ENCODE assay signal across 9 cellular contexts in the genomic region with DNA sequence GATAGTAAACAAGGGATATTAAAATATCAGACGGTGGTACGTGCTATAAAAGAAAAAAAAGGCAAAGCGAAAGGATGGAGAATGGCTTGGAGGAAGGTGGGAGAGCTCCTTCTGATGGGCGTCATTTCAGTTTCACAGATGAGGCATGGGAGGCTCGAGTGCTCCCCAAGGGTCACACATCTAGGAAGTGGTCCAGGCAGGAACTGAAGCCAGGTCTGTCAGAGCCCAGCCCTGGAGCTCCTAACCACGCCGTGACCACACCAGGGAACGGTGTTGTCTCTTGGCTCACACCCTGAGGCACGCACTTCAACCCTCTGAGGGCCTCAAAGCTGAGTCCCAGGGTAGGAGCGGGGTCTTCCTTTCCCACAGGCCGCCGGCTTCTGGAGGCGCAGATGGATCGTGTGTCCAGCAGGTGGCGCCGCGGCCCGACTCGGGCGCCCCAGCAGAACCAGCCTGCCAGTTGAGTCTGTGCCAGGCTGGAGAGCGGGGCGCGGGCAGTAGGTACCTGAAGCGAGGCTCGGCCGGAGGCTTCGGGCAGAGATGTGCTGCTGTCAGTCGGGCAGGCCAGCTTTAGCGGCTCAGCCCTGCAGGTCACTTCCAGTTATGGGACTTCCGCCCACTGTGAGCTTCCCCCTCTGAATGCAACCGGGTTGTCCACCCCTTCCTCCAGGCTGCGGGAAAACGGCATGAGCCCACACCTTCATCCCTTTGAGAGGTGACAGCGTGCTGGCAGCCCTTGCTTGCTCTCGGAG.
DNase-seq lines count a peak whose midpoint lies in the region; ATAC-seq and TF ChIP-seq lines count a peak whose summit lies in the region.
"Had no signal": no experiment of that assay in that cellular context is flagged by ENCODE, and none has a peak within 500 bp of the region (broad histone marks: within the 10 kb centered on the region; RNA-seq: fewer than 3 reads in every experiment).

No MANE protein-coding gene starts in this region.

- no peak for TF ChIP-seq EP300 in transverse colon (IDR thresholded peaks at IDR 0.05; ENCODE audit: low read depth)

- no peaks in the 10 kb centered on the region for H3K4me1 Mint-ChIP-seq in activated T-helper 1 cell treated with anti-CD3 and anti-CD28 coated beads, Interleukin-12 subunit alpha, Interleukin-12 subunit beta, Interleukin-2, Interleukin-4 antibody, amounts not matched to agents 30 ng/mL and 10 ng/mL and 1 ng/mL, durations not matched to agents 14 hours and 24 hours and 36 hours (ENCODE audit: low read depth)

- ATAC-seq in GM21786 (IDR thresholded peaks at IDR 0.05; ENCODE audit: unreplicated experiment): no peak

- no peaks in the 10 kb centered on the region for H3K79me2 ChIP-seq in OCI-LY3 (ENCODE audit: low read length)

- H2AFZ ChIP-seq in OCI-LY3 (ENCODE audit: low read depth, low read length): 0 out of 2 replicates have a peak overlapping the region, but pooled peaks have one; percentile 57

- H3K27me3 Mint-ChIP-seq in activated T-helper 1 cell treated with anti-CD3 and anti-CD28 coated beads, Interleukin-12 subunit alpha, Interleukin-12 subunit beta, Interleukin-2, Interleukin-4 antibody, amounts not matched to agents 30 ng/mL and 10 ng/mL and 1 ng/mL, durations not matched to agents 14 hours and 24 hours and 36 hours (ENCODE audit: insufficient read depth): peaks cover 3% of the 10 kb centered on the region

- peak; percentile 62 for DNase-seq in CD1c-positive myeloid dendritic cell (ENCODE audit: extremely low spot score)
- peak; percentile 46 for DNase-seq in HCEC 1CT
- DNase-seq in activated T-helper 1 cell treated with anti-CD3 and anti-CD28 coated beads, Interleukin-12 subunit alpha, Interleukin-12 subunit beta, Interleukin-2, Interleukin-4 antibody, amounts not matched to agents 30 ng/mL and 10 ng/mL and 1 ng/mL, durations not matched to agents 14 hours and 24 hours and 36 hours (ENCODE audit: low spot score): peak; percentile 8
- DNase-seq in globus pallidus (ENCODE audit: low spot score): peak; percentile 43
- DNase-seq in nucleus accumbens (lab: John Stamatoyannopoulos, UW): peak in 46 of 56 donors; percentile 10 to 83 (median 40)
- peak; percentile 63 for DNase-seq in transverse colon

- no peak overlapping the region for H3K4me3 Mint-ChIP-seq in activated T-helper 1 cell treated with anti-CD3 and anti-CD28 coated beads, Interleukin-12 subunit alpha, Interleukin-12 subunit beta, Interleukin-2, Interleukin-4 antibody, amounts not matched to agents 30 ng/mL and 10 ng/mL and 1 ng/mL, durations not matched to agents 14 hours and 24 hours and 36 hours

- in situ Hi-C loops in transverse colon (cut with MboI; ENCODE audit: low pct_ligation_motif_present in 1 of 4, low pct_unique_long_range_greater_than_20kb in 1 of 4, low sequenced_read_pairs in 3 of 4): loop anchor here (10.0 to 25.0 kb wide), 3 partner anchors 274 to 298 kb away; no protein-coding TSS in a partner anchor

- no peak for TF ChIP-seq POLR2A in transverse colon (IDR thresholded peaks at IDR 0.05)

- H3K36me3 Mint-ChIP-seq in activated T-helper 1 cell treated with anti-CD3 and anti-CD28 coated beads, Interleukin-12 subunit alpha, Interleukin-12 subunit beta, Interleukin-2, Interleukin-4 antibody, amounts not matched to agents 30 ng/mL and 10 ng/mL and 1 ng/mL, durations not matched to agents 14 hours and 24 hours and 36 hours (ENCODE audit: low read depth): no peaks in the 10 kb centered on the region

- H3K4me3 ChIP-seq in OCI-LY3 (ENCODE audit: low read length): no peak overlapping the region
- H3K4me3 ChIP-seq in transverse colon: no peak overlapping the region
- H3K4me3 ChIP-seq: SK-N-MC had no signal

- H3K27ac ChIP-seq in OCI-LY3 (ENCODE audit: low read length) (no peak overlapping the region), transverse colon (no peak overlapping the region)
- H3K27ac ChIP-seq: SK-N-MC had no signal

- intact Hi-C loops in activated T-helper 1 cell treated with anti-CD3 and anti-CD28 coated beads, Interleukin-12 subunit alpha, Interleukin-12 subunit beta, Interleukin-2, Interleukin-4 antibody, amounts not matched to agents 30 ng/mL and 10 ng/mL and 1 ng/mL, durations not matched to agents 14 hours and 24 hours and 36 hours (cut with micrococcal nuclease): loop anchor here (1.0 to 10.0 kb wide), 3 partner anchors 144 to 591 kb away; no protein-coding TSS in a partner anchor
- intact Hi-C loops in transverse colon (cut with DNase I; ENCODE audit: low total_unique reads): no loop called here

- H3K36me3 ChIP-seq in OCI-LY3 (replicated peaks; ENCODE audit: low read depth, low read length) (no peaks in the 10 kb centered on the region), transverse colon (no peaks in the 10 kb centered on the region)

- TF ChIP-seq CTCF in OCI-LY3 (IDR thresholded peaks at IDR 0.05; ENCODE audit: low read depth, low read length) (peak; percentile 82), transverse colon (IDR thresholded peaks at IDR 0.05) (peak; percentile 83 to 90 (median 88))

- no peaks in the 10 kb centered on the region for H4K20me1 ChIP-seq in OCI-LY3 (ENCODE audit: insufficient read depth, low read length)

- H3K4me2 ChIP-seq in OCI-LY3 (ENCODE audit: low read length): peak overlapping the region; percentile 47

- peaks cover 10% of the 10 kb centered on the region for H3K9me3 Mint-ChIP-seq in activated T-helper 1 cell treated with anti-CD3 and anti-CD28 coated beads, Interleukin-12 subunit alpha, Interleukin-12 subunit beta, Interleukin-2, Interleukin-4 antibody, amounts not matched to agents 30 ng/mL and 10 ng/mL and 1 ng/mL, durations not matched to agents 14 hours and 24 hours and 36 hours

- no peaks in the 10 kb centered on the region for H3K9me3 ChIP-seq in OCI-LY3 (ENCODE audit: insufficient read depth, low read length)
- H3K9me3 ChIP-seq in transverse colon: no peaks in the 10 kb centered on the region

- WGBS in transverse colon (ENCODE audit: low coverage in 1 of 2), 2 donors: 17% methylated on average over 34 of the region's 35 CpGs; no CpG with 5 or more reads in 1 of the 2 donors

- no peak overlapping the region for H3K27ac Mint-ChIP-seq in activated T-helper 1 cell treated with anti-CD3 and anti-CD28 coated beads, Interleukin-12 subunit alpha, Interleukin-12 subunit beta, Interleukin-2, Interleukin-4 antibody, amounts not matched to agents 30 ng/mL and 10 ng/mL and 1 ng/mL, durations not matched to agents 14 hours and 24 hours and 36 hours

- no peak overlapping the region for H3K9ac ChIP-seq in OCI-LY3 (ENCODE audit: low read length)

- H3K27me3 ChIP-seq in OCI-LY3 (ENCODE audit: low read depth, low read length) (peaks cover 17% of the 10 kb centered on the region; the same call in 1 of the 2 replicates), transverse colon (peaks cover 18% of the 10 kb centered on the region)

- H3K4me1 ChIP-seq in OCI-LY3 (ENCODE audit: low read length) (no peaks in the 10 kb centered on the region), transverse colon (peaks cover 3 to 10% (median 6%) of the 10 kb centered on the region in 4 donors)

Comparison
In these comparisons a context has a peak if more than half of its experiments do, and no peak if none do; other contexts are left out.
1. DNase-seq: peak in every context shown above with its lines; median percentile 63 in transverse colon; 62 in CD1c-positive myeloid dendritic cell; 46 in HCEC 1CT; 43 in globus pallidus; 40 in nucleus accumbens; 8 in activated T-helper 1 cell treated with anti-CD3 and anti-CD28 coated beads, Interleukin-12 subunit alpha, Interleukin-12 subunit beta, Interleukin-2, Interleukin-4 antibody, amounts not matched to agents 30 ng/mL and 10 ng/mL and 1 ng/mL, durations not matched to agents 14 hours and 24 hours and 36 hours.